17 cellular contexts compared by ENCODE assay signal in genomic region chr6:101117397-101118185, GRCh38.
A peak's percentile ranks its signal among the peaks of the same experiment; 100 is the strongest.
DNase-seq lines count a peak whose midpoint lies in the region; ATAC-seq, FAIRE-seq and TF ChIP-seq lines count a peak whose summit lies in the region.
"Had no signal": no experiment of that assay in that cellular context is flagged by ENCODE, and none has a peak within 500 bp of the region (broad histone marks: within the 10 kb centered on the region; RNA-seq: fewer than 3 reads in every experiment).

No MANE protein-coding gene starts in this region.

- ATAC-seq in A549: peak in 1 of 2 experiments; percentile 60; a peak in 2 of 6 replicates
- ATAC-seq in left colon: peak; percentile 98
- ATAC-seq in GM19328 (IDR thresholded peaks at IDR 0.05; ENCODE audit: unreplicated experiment): no peak
- ATAC-seq: heart right ventricle, K562 had no signal

- FAIRE-seq in A549 (lab: Jason Lieb, UNC) (no peak), GM19239 (lab: Jason Lieb, UNC) (no peak), frontal cortex (lab: Jason Lieb, UNC) (no peak)
- FAIRE-seq: bronchial epithelial cell, K562 had no signal

- H3K4me3 Mint-ChIP-seq in CD14-positive monocyte: no peak overlapping the region

- intact Hi-C loops in left colon (cut with DNase I, micrococcal nuclease): no loop called here
- intact Hi-C loops in CD14-positive monocyte (cut with micrococcal nuclease): no loop called here

- no peaks in the 10 kb centered on the region for H3K9me3 Mint-ChIP-seq in CD14-positive monocyte

- H3K27ac Mint-ChIP-seq in CD14-positive monocyte: no peak overlapping the region

- no peaks in the 10 kb centered on the region for H3K4me1 Mint-ChIP-seq in CD14-positive monocyte

- no peak for TF ChIP-seq POLR2A in A549 (IDR thresholded peaks at IDR 0.05; ENCODE audit: low read length)

- POLR2A ChIA-PET in A549 (lab: Yijun Ruan, JAX): no interaction called here

- H3K4me2 ChIP-seq in A549: peak overlapping the region; percentile 36; the same call in 2 of the 3 replicates

- no peaks in the 10 kb centered on the region for H3K4me1 ChIP-seq in A549
- H3K4me1 ChIP-seq: heart right ventricle, SJCRH30 had no signal

- no peaks in the 10 kb centered on the region for H3K9me3 ChIP-seq in A549
- H3K9me3 ChIP-seq: heart right ventricle, ovary, SJCRH30, thyroid gland had no signal

- CTCF ChIA-PET in A549 (lab: Yijun Ruan, JAX): interaction anchor here (0.5 kb wide), 1 partner anchor 1040 kb away, joined by 3 read pairs; no protein-coding TSS in a partner anchor

- no peak overlapping the region for H3K4me3 ChIP-seq in A549
- H3K4me3 ChIP-seq: heart right ventricle, K562, ovary, SJCRH30, thyroid gland had no signal

- DNase-seq in A549 (ENCODE audit: low read depth in 1 of 2, low spot score in 1 of 2) (peak in 1 of 2 experiments; percentile 4), HT-29 (ENCODE audit: low spot score) (peak; percentile 52), amniotic epithelial cell (ENCODE audit: low read depth) (peak; percentile 0), left colon (peak; percentile 57 to 67), CD14-positive monocyte (ENCODE audit: low spot score) (no peak), GM19239 (ENCODE audit: insufficient read length, low spot score) (no peak), frontal cortex (ENCODE audit: low spot score in 2 of 2) (no peak)
- DNase-seq: activated naive CD4-positive, alpha-beta T cell treated with Interleukin-2 at 50 U/mL for 16 hours; NCI-H187; ovary; SJCRH30; stimulated activated CD4-positive, alpha-beta T cell treated with anti-CD3 and anti-CD28 coated beads, Interleukin-15, amount 100 ng/mL, for 24 hours; thyroid gland had no signal

- TF ChIP-seq EP300 in A549 (IDR thresholded peaks at IDR 0.05): no peak

- TF ChIP-seq RAD21 in A549 (conservative IDR thresholded peaks at IDR 0.05 in 1 of 2, IDR thresholded peaks at IDR 0.05 in 1 of 2): no peak

- H3K36me3 Mint-ChIP-seq in CD14-positive monocyte: no peaks in the 10 kb centered on the region

- peaks cover 0 to 2% (median 0%) of the 10 kb centered on the region in 3 donors for H3K27me3 Mint-ChIP-seq in CD14-positive monocyte (ENCODE audit: low read depth in 3 of 3)

- no peak for TF ChIP-seq CTCF in A549 (IDR thresholded peaks at IDR 0.05)
- no peak for TF ChIP-seq CTCF in CD14-positive monocyte (IDR thresholded peaks at IDR 0.05)

- no peak overlapping the region for H3K27ac ChIP-seq in A549
- H3K27ac ChIP-seq: heart right ventricle, ovary, SJCRH30, thyroid gland had no signal

- 28% methylated on average over 10 of the region's 11 CpGs for WGBS in A549 (ENCODE audit: missing lambda C conversion rate)

TF ChIP-seq in A549, 52 proteins besides CTCF, POLR2A, EP300 and RAD21:
- TF ChIP-seq PHF8 (IDR thresholded peaks at IDR 0.05; ENCODE audit: borderline replicate concordance, low read depth) (no peak), MAX (IDR thresholded peaks at IDR 0.05) (no peak), EHMT2 (IDR thresholded peaks at IDR 0.05; ENCODE audit: low read depth) (no peak), SMC3 (IDR thresholded peaks at IDR 0.05) (no peak), GATA3 (IDR thresholded peaks at IDR 0.05; ENCODE audit: borderline replicate concordance) (no peak), ATOH8 (CRISPR knock-in tag; IDR thresholded peaks at IDR 0.05; ENCODE audit: low read depth) (no peak), JUNB (IDR thresholded peaks at IDR 0.05) (no peak), RFX5 (IDR thresholded peaks at IDR 0.05) (no peak), HOXB13 (CRISPR knock-in tag; IDR thresholded peaks at IDR 0.05; ENCODE audit: low read depth) (no peak), PBX3 (IDR thresholded peaks at IDR 0.05) (no peak), FOXS1 (CRISPR knock-in tag; IDR thresholded peaks at IDR 0.05) (no peak), MAFK (IDR thresholded peaks at IDR 0.05; ENCODE audit: partially characterized antibody) (no peak), NPAS2 (CRISPR knock-in tag; IDR thresholded peaks at IDR 0.05; ENCODE audit: borderline replicate concordance) (no peak), CBX2 (IDR thresholded peaks at IDR 0.05; ENCODE audit: borderline replicate concordance, low read depth) (no peak), SREBF2 (IDR thresholded peaks at IDR 0.05) (no peak), TP53 (CRISPR knock-in tag; IDR thresholded peaks at IDR 0.05) (no peak), MAZ (IDR thresholded peaks at IDR 0.05; ENCODE audit: borderline replicate concordance, low read depth, low read length) (no peak), KDM5A (IDR thresholded peaks at IDR 0.05) (no peak), MYC (IDR thresholded peaks at IDR 0.05; ENCODE audit: borderline replicate concordance, low read length) (no peak), RNF2 (IDR thresholded peaks at IDR 0.05; ENCODE audit: borderline replicate concordance, low read depth) (no peak)

Comparison
In these comparisons a context has a peak if more than half of its experiments do, and no peak if none do; other contexts are left out.
1. DNase-seq: peak in HT-29 (single experiment), amniotic epithelial cell (single experiment) and left colon (2 of 2); none in CD14-positive monocyte (single experiment), GM19239 (single experiment) and frontal cortex (0 of 2).